Comparison of ENCODE assay signal across 19 cellular contexts in the genomic region with DNA sequence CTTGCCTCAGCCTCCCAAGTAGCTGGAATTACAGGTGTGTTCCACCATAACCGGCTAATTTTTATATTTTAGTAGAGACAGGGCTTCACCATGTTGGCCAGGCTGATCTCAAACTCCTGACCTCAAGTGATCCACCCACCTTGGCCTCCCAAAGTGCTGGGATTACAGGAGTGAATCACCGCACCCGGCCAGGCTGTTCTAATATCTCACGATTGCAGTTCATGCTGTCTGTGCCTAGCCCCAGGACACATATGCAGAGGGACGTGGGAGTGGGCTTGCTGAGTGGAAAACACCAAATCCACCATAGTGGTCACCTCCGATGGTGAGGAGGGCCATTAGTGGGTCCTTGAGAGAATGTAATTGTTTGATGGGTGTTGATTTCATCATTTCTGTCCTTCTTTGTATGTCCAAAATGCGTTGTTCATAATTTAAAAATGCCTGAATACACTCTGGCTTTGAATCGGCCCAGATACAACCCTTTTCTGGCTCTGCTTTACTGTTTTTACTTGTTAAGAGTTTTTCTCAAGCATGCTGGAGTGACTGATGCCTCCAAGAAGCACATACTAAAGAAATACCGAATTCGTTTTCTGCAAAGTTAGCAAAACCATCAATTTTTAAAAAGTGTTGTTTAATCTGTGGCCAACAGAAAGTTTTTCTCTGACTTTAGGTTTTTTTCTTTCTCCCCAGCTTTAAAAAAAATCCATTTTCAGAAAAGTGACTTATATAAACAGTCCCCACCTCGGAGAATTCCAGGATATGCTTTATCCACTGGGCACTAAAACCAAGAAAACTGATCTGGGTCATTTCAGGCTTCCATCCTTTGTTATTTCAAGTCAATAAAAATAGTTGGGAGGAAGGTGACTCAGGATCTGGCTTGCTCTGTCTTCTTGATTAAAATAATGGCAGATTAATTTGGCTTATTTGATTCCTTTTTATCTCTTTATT. TPM values are rescaled to one million over a fixed set of nuclear protein-coding genes. Genes with fewer than 3 reads are reported as not detected.
A peak's percentile ranks its signal among the peaks of the same experiment; 100 is the strongest.
DNase-seq lines count a peak whose midpoint lies in the region; ATAC-seq and TF ChIP-seq lines count a peak whose summit lies in the region.
"Had no signal": no experiment of that assay in that cellular context is flagged by ENCODE, and none has a peak within 500 bp of the region (broad histone marks: within the 10 kb centered on the region; RNA-seq: fewer than 3 reads in every experiment).

No MANE protein-coding gene starts in this region.

- H3K36me3 ChIP-seq in sigmoid colon = no peaks in the 10 kb centered on the region
- H3K36me3 ChIP-seq: HAP-1, spleen had no signal

- no peak for TF ChIP-seq CTCF in MCF 10A (IDR thresholded peaks at IDR 0.05; ENCODE audit: unreplicated experiment)
- no peak for TF ChIP-seq CTCF in sigmoid colon (IDR thresholded peaks at IDR 0.05)
- no peak for TF ChIP-seq CTCF in GM10266 (IDR thresholded peaks at IDR 0.05; ENCODE audit: control insufficient read depth, insufficient read depth, low read depth, missing control alignments)

- CTCF ChIA-PET in MCF 10A (lab: Yijun Ruan, JAX) = interaction anchor here (0.8 to 1.8 kb wide), 8 partner anchors 10 to 478 kb away, joined by 3 to 5 read pairs (median 3); a partner anchor contains a TSS

- POLR2A ChIA-PET in MCF 10A (lab: Yijun Ruan, JAX) = interaction anchor here (0.9 to 2.6 kb wide), 4 partner anchors 18 to 49 kb away, joined by 3 to 12 read pairs (median 4); a partner anchor contains a TSS

- no peaks in the 10 kb centered on the region for H3K9me3 Mint-ChIP-seq in MCF 10A (ENCODE audit: unreplicated experiment)
- H3K9me3 Mint-ChIP-seq: stimulated activated memory B cell treated with anti-CD40 and anti-IgM and Interleukin-4, amounts not matched to agents 10 μg/mL and 1 μg/mL and 100 μg/mL, for 72 hours; WTC11 had no signal

- H3K27ac ChIP-seq in sigmoid colon = peak overlapping the region in 3 of 4 donors; percentile 30 to 59 (median 35)

- no TSS peak for BruUV-seq in MCF 10A (replicated peaks; lab: Mats Ljungman, UMichigan)

- H3K27me3 Mint-ChIP-seq in MCF 10A (ENCODE audit: insufficient read depth, unreplicated experiment) = no peaks in the 10 kb centered on the region
- H3K27me3 Mint-ChIP-seq: stimulated activated memory B cell treated with anti-CD40 and anti-IgM and Interleukin-4, amounts not matched to agents 10 μg/mL and 1 μg/mL and 100 μg/mL, for 72 hours had no signal

- peak; percentile 60 for ATAC-seq in left ventricle myocardium superior
- no peak for ATAC-seq in HG03095 (IDR thresholded peaks at IDR 0.05; ENCODE audit: unreplicated experiment)
- no peak for ATAC-seq in GM18870 (IDR thresholded peaks at IDR 0.05; ENCODE audit: unreplicated experiment)
- ATAC-seq: Panc1; stimulated activated memory B cell treated with anti-CD40 and anti-IgM and Interleukin-4, amounts not matched to agents 10 μg/mL and 1 μg/mL and 100 μg/mL, for 72 hours; WTC11 had no signal

- no peak overlapping the region for H3K4me3 Mint-ChIP-seq in MCF 10A (ENCODE audit: unreplicated experiment)
- H3K4me3 Mint-ChIP-seq: stimulated activated memory B cell treated with anti-CD40 and anti-IgM and Interleukin-4, amounts not matched to agents 10 μg/mL and 1 μg/mL and 100 μg/mL, for 72 hours; WTC11 had no signal

- intact Hi-C loops in MCF 10A (cut with micrococcal nuclease) = loop anchor here (5.0 kb wide), 1 partner anchor 51 kb away; no protein-coding TSS in a partner anchor
- intact Hi-C loops in left ventricle myocardium superior (cut with micrococcal nuclease) = no loop called here
- intact Hi-C loops in sigmoid colon (cut with DNase I) = no loop called here

- H3K36me3 Mint-ChIP-seq in MCF 10A (ENCODE audit: insufficient read depth, unreplicated experiment) = no peaks in the 10 kb centered on the region
- H3K36me3 Mint-ChIP-seq: stimulated activated memory B cell treated with anti-CD40 and anti-IgM and Interleukin-4, amounts not matched to agents 10 μg/mL and 1 μg/mL and 100 μg/mL, for 72 hours; WTC11 had no signal

- H3K27me3 ChIP-seq in sigmoid colon = no peaks in the 10 kb centered on the region

- TF ChIP-seq EP300 in sigmoid colon (IDR thresholded peaks at IDR 0.05) = no peak

- peak overlapping the region; percentile 54 for H3K27ac Mint-ChIP-seq in MCF 10A (ENCODE audit: low read depth, unreplicated experiment)
- H3K27ac Mint-ChIP-seq: stimulated activated memory B cell treated with anti-CD40 and anti-IgM and Interleukin-4, amounts not matched to agents 10 μg/mL and 1 μg/mL and 100 μg/mL, for 72 hours; WTC11 had no signal

- no peak overlapping the region for H3K4me3 ChIP-seq in sigmoid colon
- H3K4me3 ChIP-seq: HAP-1, spleen had no signal

- no peaks in the 10 kb centered on the region for H3K4me1 ChIP-seq in sigmoid colon
- H3K4me1 ChIP-seq: Caco-2, HAP-1 had no signal

- DNase-seq in H4 (ENCODE audit: low spot score) (peak; percentile 35), MCF 10A (ENCODE audit: unreplicated experiment) (no peak), left ventricle myocardium superior (no peak), sigmoid colon (no peak), GM10266 (ENCODE audit: extremely low spot score) (no peak), DMS79 (lab: John Stamatoyannopoulos, UW) (no peak)
- DNase-seq: activated naive CD4-positive, alpha-beta T cell treated with Interleukin-2 at 50 U/mL for 16 hours; Caco-2; effector CD4-positive, alpha-beta T cell; NCI-H2107; NCI-H526; spleen; T-helper 1 cell had no signal

- WGBS in sigmoid colon, 2 donors = 90 to 92% methylated on average over 11 of the region's 11 CpGs

- no peak for TF ChIP-seq POLR2A in sigmoid colon (IDR thresholded peaks at IDR 0.05)

- H3K4me1 Mint-ChIP-seq in MCF 10A (ENCODE audit: insufficient read depth, unreplicated experiment) = peaks cover 16% of the 10 kb centered on the region

- no peaks in the 10 kb centered on the region for H3K9me3 ChIP-seq in sigmoid colon
- H3K9me3 ChIP-seq: Caco-2, HAP-1, spleen had no signal

RNA-seq across cellular contexts. Expression of a gene that starts 18.8 kb away (rescaled TPM):
- 2.4 and 4.5 TPM in 2 replicates for total RNA-seq in H4 (2014; rRNA removed; shearing (Covaris generic))
- 9.8 and 12.1 TPM in 2 replicates for total RNA-seq in MCF 10A (2022)
- total RNA-seq in left ventricle myocardium superior = 18.9 TPM
- total RNA-seq in sigmoid colon = 10 to 100 TPM; 17.7 to 19.9 (median 18.8) TPM
- 10 to 100 TPM in 2 of 3 donors, 1 to 10 TPM in 1; 8.4 to 23.2 (median 12.3) TPM for polyA plus RNA-seq in sigmoid colon
